In the genomic region with DNA sequence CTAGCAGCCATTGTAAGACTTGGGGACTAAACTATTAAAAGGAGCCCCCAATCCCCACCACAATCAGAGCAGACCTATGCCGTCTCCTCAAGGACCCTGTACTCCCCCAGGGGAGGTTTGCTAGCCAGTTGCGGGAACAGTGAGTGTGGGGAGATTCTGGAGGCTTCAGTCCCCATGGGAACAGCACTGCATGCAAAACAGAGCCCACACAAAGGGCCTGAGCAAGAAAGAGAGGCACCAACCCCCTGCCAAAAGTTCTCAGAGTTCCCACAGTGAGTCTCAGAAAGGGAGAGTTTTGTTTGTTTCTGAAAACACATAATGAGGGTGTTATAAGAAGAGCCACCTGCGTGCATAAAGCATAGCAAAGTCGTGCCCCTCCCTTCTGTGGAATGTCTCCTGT, we compare ENCODE assay signal across 11 cellular contexts. TPM values are rescaled to one million over a fixed set of nuclear protein-coding genes. Genes with fewer than 3 reads are reported as not detected.
DNase-seq lines count a peak whose midpoint lies in the region; ATAC-seq, FAIRE-seq and TF ChIP-seq lines count a peak whose summit lies in the region.
"Had no signal": no experiment of that assay in that cellular context is flagged by ENCODE, and none has a peak within 500 bp of the region (broad histone marks: within the 10 kb centered on the region; RNA-seq: fewer than 3 reads in every experiment).

No MANE protein-coding gene starts in this region.

- no peak for TF ChIP-seq EP300 in HepG2 (IDR thresholded peaks at IDR 0.05; ENCODE audit: low read depth in 2 of 2, low read length in 2 of 2)
- no peak for TF ChIP-seq EP300 in HepG2 (CRISPR knock-in tag; IDR thresholded peaks at IDR 0.05; ENCODE audit: borderline replicate concordance)

- H3K27ac ChIP-seq in brain microvascular endothelial cell, result no peak overlapping the region
- no peak overlapping the region for H3K27ac ChIP-seq in HepG2 (ENCODE audit: extremely low read length, insufficient read depth, low read length)
- no peak overlapping the region for H3K27ac ChIP-seq in heart right ventricle

- in situ Hi-C loops in brain microvascular endothelial cell (cut with HindIII; ENCODE audit: low pct_ligation_motif_present, low sequenced_read_pairs) (no loop called here), HepG2 (cut with HindIII; ENCODE audit: extremely low pct_ligation_motif_present, low pct_unique_long_range_greater_than_20kb) (no loop called here)

- H3K9me3 ChIP-seq in HepG2 (ENCODE audit: low read length) (no peaks in the 10 kb centered on the region), heart right ventricle (no peaks in the 10 kb centered on the region)

- BruUV-seq in HepG2 (replicated peaks; lab: Mats Ljungman, UMichigan), result no TSS peak

- intact Hi-C loops in HepG2 (cut with micrococcal nuclease; ENCODE audit: unreplicated experiment), result no loop called here
- intact Hi-C loops in heart right ventricle (cut with DNase I), result no loop called here

- H3K9ac ChIP-seq in HepG2 (ENCODE audit: insufficient read depth, low read depth, low read length), result no peak overlapping the region

- H3K27me3 ChIP-seq in brain microvascular endothelial cell (replicated peaks) (no peaks in the 10 kb centered on the region), HepG2 (ENCODE audit: control insufficient read depth in 1 of 2, insufficient read depth in 2 of 2, low read length in 2 of 2) (peaks cover 3 to 7% of the 10 kb centered on the region in 2 experiments; a peak in 2 of 5 replicates), heart right ventricle (peaks cover 0 to 9% (median 4%) of the 10 kb centered on the region in 7 donors)

- FAIRE-seq in HepG2 (lab: Jason Lieb, UNC), result no peak

- no peak for TF ChIP-seq CTCF in brain microvascular endothelial cell (IDR thresholded peaks at IDR 0.05; ENCODE audit: low read depth, low read length, missing control alignments)
- no peak for TF ChIP-seq CTCF in HepG2 (CRISPR knock-in tag; IDR thresholded peaks at IDR 0.05)
- TF ChIP-seq CTCF in heart right ventricle (IDR thresholded peaks at IDR 0.05), result no peak

- H3K36me3 ChIP-seq in brain microvascular endothelial cell (replicated peaks), result no peaks in the 10 kb centered on the region
- H3K36me3 ChIP-seq in HepG2 (replicated peaks in 1 of 2; ENCODE audit: control insufficient read depth in 1 of 2, insufficient read depth in 2 of 2, low read length in 2 of 2), result no peaks in the 10 kb centered on the region
- no peaks in the 10 kb centered on the region for H3K36me3 ChIP-seq in heart right ventricle

- H4K20me1 ChIP-seq in HepG2 (ENCODE audit: insufficient read depth, low read length), result no peaks in the 10 kb centered on the region

- no peak overlapping the region for H3K4me3 ChIP-seq in brain microvascular endothelial cell (ENCODE audit: low read depth, low read length)
- H3K4me3 ChIP-seq in HepG2 (replicated peaks in 1 of 3; ENCODE audit: insufficient read depth in 1 of 3, low read depth in 2 of 3, low read length in 3 of 3), result no peak overlapping the region
- no peak overlapping the region for H3K4me3 ChIP-seq in heart right ventricle

- CTCF ChIA-PET in HepG2 (lab: Yijun Ruan, JAX; ENCODE audit: low intra/inter-chr PET ratio, low total read pairs), result no interaction called here

- WGBS in HepG2 (ENCODE audit: low lambda C conversion rate), result 0% methylated on average over 4 of the region's 4 CpGs
- 51 to 55% methylated on average over 4 of the region's 4 CpGs for WGBS in heart right ventricle, 2 donors

- TF ChIP-seq RAD21 in HepG2 (CRISPR knock-in tag; IDR thresholded peaks at IDR 0.05), result no peak

- TF ChIP-seq POLR2A in HepG2 (IDR thresholded peaks at IDR 0.05; ENCODE audit: insufficient read depth in 1 of 2, low read depth in 2 of 2, low read length in 2 of 2), result no peak

- no peaks in the 10 kb centered on the region for H3K79me2 ChIP-seq in HepG2 (ENCODE audit: insufficient read depth, low read length)

- no peak overlapping the region for H2AFZ ChIP-seq in HepG2 (ENCODE audit: low read length)

- H3K4me1 ChIP-seq in HepG2 (ENCODE audit: insufficient read depth, low read length) (no peaks in the 10 kb centered on the region), heart right ventricle (no peaks in the 10 kb centered on the region)

- DNase-seq in hippocampal formation (lab: John Stamatoyannopoulos, UW) (peak; percentile 27 to 33), brain microvascular endothelial cell (no peak), HepG2 (ENCODE audit: low spot score) (no peak), COR-L47 (lab: John Stamatoyannopoulos, UW) (no peak), heart right ventricle (no peak)
- DNase-seq: activated gamma-delta T cell treated with Interleukin-2 at 50 U/mL for 16 hours; CD8-positive, alpha-beta T cell; effector CD8-positive, alpha-beta T cell had no signal

- ATAC-seq in GM18520 (IDR thresholded peaks at IDR 0.05; ENCODE audit: unreplicated experiment) (peak; percentile 74), GM21717 (IDR thresholded peaks at IDR 0.05; ENCODE audit: unreplicated experiment) (peak; percentile 94), HG03159 (IDR thresholded peaks at IDR 0.05; ENCODE audit: unreplicated experiment) (peak; percentile 79), HepG2 (no peak), heart right ventricle (no peak)
- ATAC-seq: CD8-positive, alpha-beta T cell had no signal

- H3K4me2 ChIP-seq in HepG2 (ENCODE audit: low read depth, low read length), result no peak overlapping the region

- POLR2A ChIA-PET in HepG2 (lab: Yijun Ruan, JAX), result no interaction called here

TF ChIP-seq in HepG2, 621 proteins besides CTCF, POLR2A, EP300 and RAD21:
- TF ChIP-seq GTF3A (CRISPR knock-in tag; conservative IDR thresholded peaks at IDR 0.05) (no peak), ETV5 (CRISPR knock-in tag; IDR thresholded peaks at IDR 0.05; ENCODE audit: borderline replicate concordance) (no peak), HNF4G (IDR thresholded peaks at IDR 0.05; ENCODE audit: borderline replicate concordance, low read depth, low read length) (no peak), HNF4G (CRISPR knock-in tag; IDR thresholded peaks at IDR 0.05; ENCODE audit: borderline replicate concordance, low read depth) (no peak)

RNA-seq across cellular contexts. Expression of gene CFAP90, which starts 56.6 kb away (rescaled TPM):
- total RNA-seq in HepG2 (2016; rRNA removed; fragmentation: Illumina TruSeq; extraction: Trizol), result 0.11 and 0.20 TPM in 2 replicates
- not detected in 2 replicates for total RNA-seq in HepG2 (2016; cell fraction: cytosol; rRNA removed; fragmentation: Illumina TruSeq; extraction: Trizol; ENCODE audit: low read depth)
- total RNA-seq in HepG2 (2016; cell fraction: insoluble cytoplasmic fraction; rRNA removed; fragmentation: Illumina TruSeq; extraction: Trizol), result not detected in 2 replicates
- not detected in 2 replicates for total RNA-seq in HepG2 (2016; cell fraction: membrane; rRNA removed; fragmentation: Illumina TruSeq; extraction: Trizol)
- total RNA-seq in HepG2 (2016; cell fraction: nucleus; rRNA removed; fragmentation: Illumina TruSeq; extraction: Trizol), result not detected in 2 replicates
- not detected in 2 replicates for polyA plus RNA-seq in HepG2 (2011; rRNA removed)
- not detected in 2 replicates for polyA plus RNA-seq in HepG2 (2011; cell fraction: cytosol; rRNA removed)
- polyA plus RNA-seq in HepG2 (2011; cell fraction: nucleus; rRNA removed), result not detected in 2 replicates
- 0.09 TPM in 1 of 2 replicates, not detected in the other for polyA plus RNA-seq in HepG2 (2012)
- 0.10 TPM in 1 of 2 replicates, not detected in the other for polyA plus RNA-seq in HepG2 (2016; cell fraction: cytosol; fragmentation: Illumina TruSeq; extraction: Trizol; ENCODE audit: low read depth)
- polyA plus RNA-seq in HepG2 (2016; cell fraction: insoluble cytoplasmic fraction; fragmentation: Illumina TruSeq; extraction: Trizol; ENCODE audit: low read depth), result not detected in 2 replicates
- polyA plus RNA-seq in HepG2 (2016; cell fraction: membrane; fragmentation: Illumina TruSeq; extraction: Trizol; ENCODE audit: low read depth), result 0.25 TPM in 1 of 2 replicates, not detected in the other
- not detected in 2 replicates for polyA plus RNA-seq in HepG2 (2016; cell fraction: nucleus; fragmentation: Illumina TruSeq; extraction: Trizol; ENCODE audit: insufficient read depth, low read depth)
- not detected in 2 replicates for polyA minus RNA-seq in HepG2 (2011; rRNA and poly(A)+ RNA removed; ENCODE audit: low replicate concordance)
- polyA minus RNA-seq in HepG2 (2011; cell fraction: cytosol; rRNA and poly(A)+ RNA removed), result not detected in 2 replicates
- not detected in 2 replicates for polyA minus RNA-seq in HepG2 (2011; cell fraction: nucleus; rRNA and poly(A)+ RNA removed)
- under 1 TPM in 1 of 10 donors, not detected in 9; 0.26 TPM for total RNA-seq in heart right ventricle
- under 1 TPM in 1 of 2 donors, not detected in 1; 0.03 TPM for polyA plus RNA-seq in heart right ventricle
- total RNA-seq: CD8-positive, alpha-beta T cell had no signal

Comparison
In these comparisons a context has a peak if more than half of its experiments do, and no peak if none do; other contexts are left out.
1. ATAC-seq: peak in GM18520 (single experiment), GM21717 (single experiment) and HG03159 (single experiment); none in HepG2 (single experiment) and heart right ventricle (0 of 8).
2. DNase-seq: peak in hippocampal formation (2 of 2); none in brain microvascular endothelial cell (single experiment), HepG2 (single experiment), COR-L47 (single experiment) and heart right ventricle (0 of 2).